ENCODE assay signal across 8 cellular contexts in the genomic region with DNA sequence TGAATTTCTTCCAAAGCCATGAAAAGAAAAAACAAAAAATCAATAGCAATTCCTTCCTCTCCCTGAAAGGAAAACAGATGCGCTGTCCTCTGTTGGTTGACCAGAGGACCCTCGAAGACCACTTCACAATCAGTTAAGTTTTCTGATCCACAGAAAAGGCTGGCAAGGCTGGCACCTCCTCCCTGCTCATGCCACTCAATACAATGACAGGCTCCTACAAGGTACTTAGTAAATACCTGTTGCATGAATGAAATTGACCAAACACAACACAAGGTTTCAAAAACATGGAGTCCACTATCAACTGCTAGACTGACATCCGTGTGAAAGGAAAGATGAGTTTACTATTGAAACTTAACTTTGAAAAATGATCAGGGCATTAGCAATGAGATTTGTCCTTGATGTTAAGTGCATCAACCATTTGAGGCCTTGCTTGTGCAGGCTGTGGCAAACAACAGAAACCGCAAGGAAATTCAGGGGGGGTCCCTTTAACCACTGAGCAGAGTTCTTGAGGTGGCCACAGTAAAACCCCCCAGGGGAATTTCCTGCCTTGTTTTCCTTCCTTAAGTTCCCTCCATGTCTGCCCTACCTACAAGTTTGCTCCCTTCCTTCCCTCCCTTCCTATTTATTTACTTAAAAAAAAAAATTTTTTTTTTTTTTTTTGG. TPM values are rescaled to one million over a fixed set of nuclear protein-coding genes. Genes with fewer than 3 reads are reported as not detected.
A peak's percentile ranks its signal among the peaks of the same experiment; 100 is the strongest.
DNase-seq lines count a peak whose midpoint lies in the region; ATAC-seq and TF ChIP-seq lines count a peak whose summit lies in the region.

No MANE protein-coding gene starts in this region.

- CTCF ChIA-PET in CD4-positive, alpha-beta T cell (lab: Charles Lee), result interaction anchor here (0.9 kb wide), 1 partner anchor 29 kb away, joined by 3 read pairs; a partner anchor contains a TSS

- H3K27ac Mint-ChIP-seq in CD4-positive, alpha-beta T cell, result peak overlapping the region; percentile 89

- H3K4me3 Mint-ChIP-seq in CD4-positive, alpha-beta T cell, result peak overlapping the region; percentile 81

- H3K27ac ChIP-seq in CD4-positive, alpha-beta T cell (ENCODE audit: low read depth, low read length), result no peak overlapping the region
- peak overlapping the region; percentile 53 for H3K27ac ChIP-seq in lower lobe of right lung
- no peak overlapping the region for H3K27ac ChIP-seq in foreskin keratinocyte

- H3K9me3 Mint-ChIP-seq in CD4-positive, alpha-beta T cell, result no peaks in the 10 kb centered on the region

- H3K27me3 ChIP-seq in CD4-positive, alpha-beta T cell (ENCODE audit: control insufficient read depth, insufficient read depth, low read length), result no peaks in the 10 kb centered on the region
- H3K27me3 ChIP-seq in lower lobe of right lung (ENCODE audit: low read depth) (peaks cover 7% of the 10 kb centered on the region), foreskin keratinocyte (no peaks in the 10 kb centered on the region)

- H3K9me3 ChIP-seq in CD4-positive, alpha-beta T cell (ENCODE audit: control insufficient read depth, low read length), result no peaks in the 10 kb centered on the region
- H3K9me3 ChIP-seq in lower lobe of right lung, result no peaks in the 10 kb centered on the region

- POLR2A ChIA-PET in CD4-positive, alpha-beta T cell (lab: Charles Lee), result interaction anchor here (1.1 to 2.1 kb wide), 6 partner anchors 11 to 37 kb away, joined by 3 to 7 read pairs (median 6); a partner anchor contains a TSS

- H3K4me1 ChIP-seq in lower lobe of right lung (peaks cover 19% of the 10 kb centered on the region), foreskin keratinocyte (no peaks in the 10 kb centered on the region)

- DNase-seq in CD4-positive, alpha-beta T cell, result peak in 7 of 10 experiments; percentile 19 to 46 (median 31)
- peak; percentile 26 to 31 for DNase-seq in activated CD4-positive, alpha-beta T cell treated with anti-CD3 and anti-CD28 coated beads for 4 hours
- DNase-seq in lower lobe of right lung (no peak), foreskin keratinocyte (no peak), NCI-H1048 (lab: John Stamatoyannopoulos, UW) (no peak), HT-29 (ENCODE audit: low spot score) (no peak)

- H3K36me3 Mint-ChIP-seq in CD4-positive, alpha-beta T cell (ENCODE audit: low read depth), result peaks cover 67% of the 10 kb centered on the region

- intact Hi-C loops in CD4-positive, alpha-beta T cell (cut with DNase I, micrococcal nuclease), result loop anchor here in 1 of 2 experiments (2.0 kb wide), 1 partner anchor 28 kb away; a partner anchor contains a TSS
- intact Hi-C loops in lower lobe of right lung (cut with DNase I), result no loop called here

- peaks cover 47% of the 10 kb centered on the region for H3K4me1 Mint-ChIP-seq in CD4-positive, alpha-beta T cell (ENCODE audit: low read depth)

- no peak for TF ChIP-seq CTCF in CD4-positive, alpha-beta T cell (IDR thresholded peaks at IDR 0.05)
- TF ChIP-seq CTCF in lower lobe of right lung (IDR thresholded peaks at IDR 0.05), result no peak
- TF ChIP-seq CTCF in foreskin keratinocyte (conservative IDR thresholded peaks at IDR 0.05), result no peak

- no peak overlapping the region for H3K4me3 ChIP-seq in lower lobe of right lung

- peaks cover 16% of the 10 kb centered on the region for H3K36me3 ChIP-seq in lower lobe of right lung

- ATAC-seq in CD4-positive, alpha-beta T cell (ENCODE audit: poor library complexity), result peak; percentile 51
- ATAC-seq in GM21825 (IDR thresholded peaks at IDR 0.05; ENCODE audit: unreplicated experiment) (peak; percentile 81), lower lobe of right lung (no peak), foreskin keratinocyte (no peak), GM21737 (IDR thresholded peaks at IDR 0.05; ENCODE audit: unreplicated experiment) (no peak)

- no peaks in the 10 kb centered on the region for H3K27me3 Mint-ChIP-seq in CD4-positive, alpha-beta T cell

RNA-seq across cellular contexts. Expression of a gene that starts 27.9 kb away (rescaled TPM):
- 10 to 100 TPM; 52.7 to 55.2 TPM for total RNA-seq in CD4-positive, alpha-beta T cell
- total RNA-seq in lower lobe of right lung, result 68.6 TPM
- 56.0 and 58.9 TPM in 2 replicates for total RNA-seq in foreskin keratinocyte
- 67.1 and 76.1 TPM in 2 replicates for polyA plus RNA-seq in foreskin keratinocyte
- 77.0 and 86.0 TPM in 2 replicates for total RNA-seq in HT-29 (2014; rRNA removed; shearing (Covaris generic))

RNA-seq across cellular contexts. Expression of a gene that starts 28.4 kb away (rescaled TPM):
- total RNA-seq in CD4-positive, alpha-beta T cell, result 10 to 100 TPM; 37.0 to 39.8 TPM
- 23.9 TPM for total RNA-seq in lower lobe of right lung
- total RNA-seq in foreskin keratinocyte, result not detected in 2 replicates
- polyA plus RNA-seq in foreskin keratinocyte, result 0.01 TPM in 1 of 2 replicates, not detected in the other
- total RNA-seq in HT-29 (2014; rRNA removed; shearing (Covaris generic)), result 0.05 TPM in 1 of 2 replicates, not detected in the other

RNA-seq across cellular contexts. Expression of a gene that starts 48.0 kb away (rescaled TPM):
- total RNA-seq in CD4-positive, alpha-beta T cell, result 10 to 100 TPM; 20.7 to 21.8 TPM
- 24.4 TPM for total RNA-seq in lower lobe of right lung
- 39.8 and 40.2 TPM in 2 replicates for total RNA-seq in foreskin keratinocyte
- 20.5 and 25.1 TPM in 2 replicates for polyA plus RNA-seq in foreskin keratinocyte
- 44.9 and 49.0 TPM in 2 replicates for total RNA-seq in HT-29 (2014; rRNA removed; shearing (Covaris generic))

RNA-seq across cellular contexts. Expression of a gene that starts 48.5 kb away (rescaled TPM):
- under 1 TPM; 0.25 to 0.36 TPM for total RNA-seq in CD4-positive, alpha-beta T cell
- total RNA-seq in lower lobe of right lung (2.5 TPM), foreskin keratinocyte (59.4 and 77.9 TPM in 2 replicates)
- polyA plus RNA-seq in foreskin keratinocyte, result 38.0 and 57.6 TPM in 2 replicates
- total RNA-seq in HT-29 (2014; rRNA removed; shearing (Covaris generic)), result 75.4 and 94.1 TPM in 2 replicates

Comparison
In these comparisons a context has a peak if more than half of its experiments do, and no peak if none do; other contexts are left out.
1. ATAC-seq: peak in CD4-positive, alpha-beta T cell (single experiment) and GM21825 (single experiment); none in lower lobe of right lung (0 of 2), foreskin keratinocyte (single experiment) and GM21737 (single experiment).
2. DNase-seq: peak in CD4-positive, alpha-beta T cell (7 of 10) and activated CD4-positive, alpha-beta T cell treated with anti-CD3 and anti-CD28 coated beads for 4 hours (2 of 2); none in lower lobe of right lung (single experiment), foreskin keratinocyte (0 of 2), NCI-H1048 (single experiment) and HT-29 (single experiment).
3. RNA of a gene that starts 28.4 kb away (total RNA-seq): 37.0 to 39.8 TPM in CD4-positive, alpha-beta T cell and 23.9 TPM in lower lobe of right lung (single experiment); not detected in foreskin keratinocyte and 0.05 TPM in HT-29; every median in the first group is over 10 times any median in the second.